10 cellular contexts compared by ENCODE assay signal in genomic region chr10:33139191-33139646, GRCh38.
DNase-seq lines count a peak whose midpoint lies in the region; ATAC-seq and FAIRE-seq lines count a peak whose summit lies in the region.
"Had no signal": no experiment of that assay in that cellular context is flagged by ENCODE, and none has a peak within 500 bp of the region (broad histone marks: within the 10 kb centered on the region; RNA-seq: fewer than 3 reads in every experiment).

No MANE protein-coding gene starts in this region.

- H3K4me1 ChIP-seq in thymus (ENCODE audit: control insufficient read depth, insufficient read depth, low read length) = peaks cover 16% of the 10 kb centered on the region

- DNase-seq in NCI-H748 (lab: John Stamatoyannopoulos, UW; ENCODE audit: unreplicated experiment) (peak; percentile 64), NCI-H748 treated with DMSO at 0.1 percent for 48 hours (lab: John Stamatoyannopoulos, UW) (no peak), activated T-cell treated with anti-CD3 and anti-CD28 coated beads for 4 hours (peak; percentile 46), NCI-H1436 treated with DMSO at 0.1 percent for 48 hours (lab: John Stamatoyannopoulos, UW) (no peak), mucosa of gallbladder (ENCODE audit: low spot score) (no peak)
- DNase-seq: retina, testis had no signal

- H3K27me3 ChIP-seq in thymus (ENCODE audit: control insufficient read depth, insufficient read depth) = peaks cover 18% of the 10 kb centered on the region
- H3K27me3 ChIP-seq: testis had no signal

- no peak for ATAC-seq in HG03378 (IDR thresholded peaks at IDR 0.05; ENCODE audit: unreplicated experiment)

- peak overlapping the region; percentile 26 for H3K4me3 ChIP-seq in thymus (ENCODE audit: low read length)
- H3K4me3 ChIP-seq: testis had no signal

- peak; percentile 93 for FAIRE-seq in islet of Langerhans (lab: Jason Lieb, UNC)

- no peaks in the 10 kb centered on the region for H3K36me3 ChIP-seq in thymus (ENCODE audit: control insufficient read depth, insufficient read depth)

- WGBS in thymus = 26% methylated on average over 12 of the region's 12 CpGs

- H3K27ac ChIP-seq in thymus (ENCODE audit: low read depth) = peak overlapping the region; percentile 18
- H3K27ac ChIP-seq: testis had no signal

- no peaks in the 10 kb centered on the region for H3K9me3 ChIP-seq in thymus (ENCODE audit: control insufficient read depth)
- H3K9me3 ChIP-seq: testis had no signal

Comparison
In these comparisons a context has a peak if more than half of its experiments do, and no peak if none do; other contexts are left out.
1. DNase-seq: peak in NCI-H748 (single experiment) and activated T-cell treated with anti-CD3 and anti-CD28 coated beads for 4 hours (single experiment); none in NCI-H748 treated with DMSO at 0.1 percent for 48 hours (single experiment), NCI-H1436 treated with DMSO at 0.1 percent for 48 hours (single experiment) and mucosa of gallbladder (single experiment).